ENCODE assay signal across 8 cellular contexts in the genomic region with DNA sequence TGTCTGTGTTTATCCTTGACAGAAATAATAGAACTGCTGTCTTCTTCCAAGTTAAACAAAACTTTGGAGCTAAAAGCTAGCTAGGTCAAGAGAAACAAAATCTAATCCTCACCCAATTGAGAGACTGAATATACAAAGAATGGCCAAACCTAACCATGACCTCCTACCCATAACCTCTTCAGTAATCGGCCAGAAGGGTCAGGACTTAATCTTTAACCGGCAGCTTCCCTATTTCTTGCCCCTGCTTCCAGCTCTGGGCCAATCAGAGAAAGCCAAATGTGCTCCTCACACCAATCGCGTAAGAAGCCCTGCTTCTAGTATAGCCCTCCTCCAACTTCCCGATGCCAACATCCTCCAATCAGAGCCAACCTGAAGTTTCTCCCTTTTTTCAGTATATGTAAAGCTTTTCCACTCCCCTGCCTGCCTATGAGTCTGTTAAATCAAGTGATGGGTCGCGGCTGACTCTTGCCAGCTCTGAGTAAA. TPM values are rescaled to one million over a fixed set of nuclear protein-coding genes. Genes with fewer than 3 reads are reported as not detected.
DNase-seq lines count a peak whose midpoint lies in the region; ATAC-seq and TF ChIP-seq lines count a peak whose summit lies in the region.

No MANE protein-coding gene starts in this region.

- TF ChIP-seq EP300 in ovary (IDR thresholded peaks at IDR 0.05) = no peak
- TF ChIP-seq EP300 in tibial nerve (IDR thresholded peaks at IDR 0.05) = peak in 1 of 2 donors; percentile 79

- H3K4me1 ChIP-seq in adrenal gland (replicated peaks in 1 of 2) (peaks cover 15 to 18% of the 10 kb centered on the region in 2 donors), cardiac muscle cell (ENCODE audit: low read depth) (peaks cover 10% of the 10 kb centered on the region), ovary (ENCODE audit: insufficient read depth) (peaks cover 10% of the 10 kb centered on the region), tibial nerve (peaks cover 0 to 32% (median 9%) of the 10 kb centered on the region in 4 donors)

- H3K36me3 ChIP-seq in adrenal gland (replicated peaks in 1 of 2) (no peaks in the 10 kb centered on the region), cardiac muscle cell (no peaks in the 10 kb centered on the region), ovary (no peaks in the 10 kb centered on the region), tibial nerve (no peaks in the 10 kb centered on the region)

- intact Hi-C loops in adrenal gland (cut with DNase I) = loop anchor here (10.0 kb wide), 2 partner anchors 102 to 112 kb away; no protein-coding TSS in a partner anchor
- intact Hi-C loops in ovary (cut with DNase I) = loop anchor here in 1 of 4 donors (1.0 kb wide), 1 partner anchor 78 kb away; no protein-coding TSS in a partner anchor

- H3K27ac ChIP-seq in adrenal gland = peak overlapping the region; percentile 85 to 100 (median 99)
- peak overlapping the region; percentile 99 for H3K27ac ChIP-seq in cardiac muscle cell
- peak overlapping the region; percentile 99 for H3K27ac ChIP-seq in ovary
- H3K27ac ChIP-seq in tibial nerve = peak overlapping the region; percentile 99 to 100 (median 99)

- H3K9me3 ChIP-seq in adrenal gland (replicated peaks in 1 of 3) = no peaks in the 10 kb centered on the region
- H3K9me3 ChIP-seq in cardiac muscle cell (ENCODE audit: low read depth) = no peaks in the 10 kb centered on the region
- H3K9me3 ChIP-seq in ovary = no peaks in the 10 kb centered on the region
- H3K9me3 ChIP-seq in tibial nerve = no peaks in the 10 kb centered on the region

- peak overlapping the region in 2 of 4 donors; percentile 57 to 90 for H3K4me3 ChIP-seq in adrenal gland
- H3K4me3 ChIP-seq in cardiac muscle cell = peak overlapping the region; percentile 44
- peak overlapping the region; percentile 71 for H3K4me3 ChIP-seq in ovary
- H3K4me3 ChIP-seq in tibial nerve = peak overlapping the region; percentile 71 to 99 (median 77)

- DNase-seq in Caki2 (ENCODE audit: low read depth) (peak; percentile 91), HT1080 (ENCODE audit: low read depth) (peak; percentile 40), SKM-1 treated with dmso at 0.1 percent for 144 hours (lab: John Stamatoyannopoulos, UW; ENCODE audit: unreplicated experiment) (peak; percentile 95), adrenal gland (peak; percentile 53 to 86 (median 70)), cardiac muscle cell (ENCODE audit: low read depth in 1 of 2, low spot score in 1 of 2) (peak; percentile 86 to 92), ovary (peak; percentile 43 to 69 (median 47)), tibial nerve (ENCODE audit: low spot score in 2 of 2) (peak; percentile 22 to 69)

- peak; percentile 30 to 41 for TF ChIP-seq POLR2A in adrenal gland (IDR thresholded peaks at IDR 0.05)
- TF ChIP-seq POLR2A in ovary (IDR thresholded peaks at IDR 0.05) = peak; percentile 51
- TF ChIP-seq POLR2A in tibial nerve (IDR thresholded peaks at IDR 0.05) = peak; percentile 47 to 60

- TF ChIP-seq CTCF in adrenal gland (IDR thresholded peaks at IDR 0.05) (no peak), cardiac muscle cell (IDR thresholded peaks at IDR 0.05; ENCODE audit: low read depth, low read length) (no peak), ovary (IDR thresholded peaks at IDR 0.05) (no peak), tibial nerve (IDR thresholded peaks at IDR 0.05) (no peak)

- 15 to 26% (median 21%) methylated on average over 7 of the region's 7 CpGs for WGBS in adrenal gland, 4 donors
- 6 to 8% (median 6%) methylated on average over 7 of the region's 7 CpGs for WGBS in ovary, 3 donors
- WGBS in tibial nerve, 2 donors = 6 to 9% methylated on average over 7 of the region's 7 CpGs

- peak; percentile 52 for ATAC-seq in GM19467 (IDR thresholded peaks at IDR 0.05; ENCODE audit: unreplicated experiment)

- in situ Hi-C loops in Caki2 (cut with HindIII; ENCODE audit: low pct_unique_long_range_greater_than_20kb, low sequenced_read_pairs) = no loop called here

- H3K27me3 ChIP-seq in adrenal gland (no peaks in the 10 kb centered on the region), cardiac muscle cell (no peaks in the 10 kb centered on the region), ovary (no peaks in the 10 kb centered on the region), tibial nerve (no peaks in the 10 kb centered on the region)

RNA-seq across cellular contexts. Expression of a gene that starts 1.7 kb away (rescaled TPM):
- 26.7 and 37.1 TPM in 2 replicates for total RNA-seq in Caki2 (2014; rRNA removed; shearing (Covaris generic); ENCODE audit: low replicate concordance)
- 34.4 and 55.5 TPM in 2 replicates for total RNA-seq in HT1080 (2014; rRNA removed; shearing (Covaris generic))
- polyA plus RNA-seq in HT1080 (2015; cell fraction: cytosol; rRNA removed) = 22.0 and 30.3 TPM in 2 replicates
- 60.4 and 61.5 TPM in 2 replicates for polyA plus RNA-seq in HT1080 (2015; cell fraction: nucleus; rRNA removed)
- total RNA-seq in adrenal gland (100 to 1,000 TPM in 4 of 8 donors, 10 to 100 TPM in 4; 59.6 to 138 (median 99.9) TPM), cardiac muscle cell (98.2 and 113 TPM in 2 replicates), ovary (100 to 1,000 TPM in 5 of 7 donors, 10 to 100 TPM in 2; 81.6 to 212 (median 158) TPM), tibial nerve (100 to 1,000 TPM in 3 of 4 donors, 10 to 100 TPM in 1; 75.6 to 108 (median 107) TPM)
- polyA plus RNA-seq in adrenal gland (10 to 100 TPM; 17.6 to 57.4 (median 22.4) TPM), cardiac muscle cell (27.4 and 33.5 TPM in 2 replicates), ovary (10 to 100 TPM; 33.9 to 80.6 TPM)

Comparison
In these comparisons a context has a peak if more than half of its experiments do, and no peak if none do; other contexts are left out.
1. DNase-seq: peak in every context shown above with its lines; median percentile 95 in SKM-1 treated with dmso at 0.1 percent for 144 hours; 91 in Caki2; 89 in cardiac muscle cell; 70 in adrenal gland; 47 in ovary; 46 in tibial nerve; 40 in HT1080.